Comparison of ENCODE assay signal across 8 cellular contexts in the genomic region with DNA sequence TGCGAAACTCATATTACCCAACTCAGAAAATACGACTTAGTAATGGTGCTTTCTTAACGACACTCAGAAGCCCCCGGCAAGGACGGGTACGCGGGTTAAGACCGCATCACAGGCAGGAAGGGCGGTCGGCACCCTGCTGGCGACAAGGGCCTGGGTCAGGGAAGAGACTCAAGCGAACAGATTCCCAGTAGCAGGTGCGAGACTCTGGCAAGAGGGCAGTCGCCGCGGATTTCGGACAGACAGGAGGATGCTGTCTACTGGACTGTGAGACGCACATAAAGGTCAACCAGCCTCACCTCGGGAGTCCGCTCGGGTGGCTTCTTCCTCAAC. TPM values are rescaled to one million over a fixed set of nuclear protein-coding genes. Genes with fewer than 3 reads are reported as not detected.
A peak's percentile ranks its signal among the peaks of the same experiment; 100 is the strongest.
DNase-seq lines count a peak whose midpoint lies in the region; ATAC-seq, FAIRE-seq and TF ChIP-seq lines count a peak whose summit lies in the region.

No MANE protein-coding gene starts in this region.

- peaks cover 52% of the 10 kb centered on the region for H3K36me3 ChIP-seq in DOHH2 (ENCODE audit: control insufficient read depth, low read length)
- no peaks in the 10 kb centered on the region for H3K36me3 ChIP-seq in HUES6 (ENCODE audit: control insufficient read depth, insufficient read depth, low read length)
- no peaks in the 10 kb centered on the region for H3K36me3 ChIP-seq in breast epithelium
- no peaks in the 10 kb centered on the region for H3K36me3 ChIP-seq in kidney (ENCODE audit: control insufficient read depth in 1 of 2, insufficient read depth in 2 of 2, low read length in 2 of 2)

- FAIRE-seq in kidney (lab: Jason Lieb, UNC): no peak

- TF ChIP-seq CTCF in DOHH2 (IDR thresholded peaks at IDR 0.05; ENCODE audit: low read depth, low read length, poor library complexity, severe bottlenecking): peak; percentile 32
- TF ChIP-seq CTCF in breast epithelium (IDR thresholded peaks at IDR 0.05): peak in 2 of 3 donors; percentile 37 to 45
- TF ChIP-seq CTCF in kidney (IDR thresholded peaks at IDR 0.05; ENCODE audit: borderline replicate concordance, extremely low read depth, insufficient read depth): no peak
- no peak for TF ChIP-seq CTCF in GM13977 (IDR thresholded peaks at IDR 0.05; ENCODE audit: extremely low read depth, insufficient read depth, missing control alignments)

- H3K4me3 ChIP-seq in DOHH2 (ENCODE audit: low read length) (peak overlapping the region; percentile 82), HUES6 (ENCODE audit: low read depth, low read length) (peak overlapping the region; percentile 93), breast epithelium (peak overlapping the region; percentile 84 to 93 (median 87)), kidney (ENCODE audit: low read length in 2 of 2) (peak overlapping the region; percentile 80 to 89)

- DNase-seq in T-helper 1 cell (peak; percentile 38 to 78 (median 60)), breast epithelium (ENCODE audit: low spot score in 2 of 2) (peak in 1 of 2 donors; percentile 57), kidney (no peak), GM13977 (ENCODE audit: low spot score) (no peak)
- DNase-seq in stimulated activated CD4-positive, alpha-beta T cell treated with anti-CD3 and anti-CD28 coated beads, Interleukin-2, amount 100 ng/mL, for 4 hours (ENCODE audit: low read depth): peak; percentile 29

- no peak for TF ChIP-seq POLR2A in breast epithelium (IDR thresholded peaks at IDR 0.05)

- in situ Hi-C loops in GM13977 (cut with MboI; ENCODE audit: low pct_unique_long_range_greater_than_20kb, low sequenced_read_pairs, unreplicated experiment): no loop called here

- ATAC-seq in GM21515 (IDR thresholded peaks at IDR 0.05; ENCODE audit: unreplicated experiment): peak; percentile 18

- peak overlapping the region; percentile 83 for H3K4me2 ChIP-seq in DOHH2 (ENCODE audit: low read length)

- H3K27me3 ChIP-seq in DOHH2 (ENCODE audit: control insufficient read depth, low read length) (no peaks in the 10 kb centered on the region), HUES6 (ENCODE audit: control insufficient read depth, insufficient read depth, low read length) (no peaks in the 10 kb centered on the region), breast epithelium (no peaks in the 10 kb centered on the region)

- peaks cover 58% of the 10 kb centered on the region for H3K79me2 ChIP-seq in DOHH2 (ENCODE audit: control insufficient read depth, low read length)

- H3K4me1 ChIP-seq in DOHH2 (ENCODE audit: control insufficient read depth, low read length) (peaks cover 66% of the 10 kb centered on the region), HUES6 (ENCODE audit: control insufficient read depth, insufficient read depth, low read length) (peaks cover 16% of the 10 kb centered on the region), breast epithelium (peaks cover 0 to 14% of the 10 kb centered on the region in 2 donors), kidney (ENCODE audit: control insufficient read depth in 1 of 2, insufficient read depth in 1 of 2, low read depth in 1 of 2, low read length in 2 of 2) (peaks cover 0 to 10% of the 10 kb centered on the region in 2 donors)

- peak overlapping the region; percentile 95 for H3K9ac ChIP-seq in HUES6 (ENCODE audit: low read length)
- H3K9ac ChIP-seq in kidney (ENCODE audit: low read length in 2 of 2): peak overlapping the region; percentile 37 to 84

- peaks cover 15% of the 10 kb centered on the region; the same call in 1 of the 2 replicates for H3F3A ChIP-seq in DOHH2 (ENCODE audit: control insufficient read depth, insufficient read depth)

- H4K20me1 ChIP-seq in DOHH2 (ENCODE audit: control insufficient read depth, insufficient read depth, low read depth, low read length): peaks cover 24% of the 10 kb centered on the region

- peak overlapping the region; percentile 98 for H3K27ac ChIP-seq in DOHH2 (ENCODE audit: low read depth, low read length)
- H3K27ac ChIP-seq in HUES6 (ENCODE audit: low read depth, low read length): peak overlapping the region; percentile 58
- peak overlapping the region; percentile 96 to 99 for H3K27ac ChIP-seq in breast epithelium
- H3K27ac ChIP-seq in kidney (ENCODE audit: low read depth in 2 of 2, low read length in 2 of 2): peak overlapping the region; percentile 86 to 98

- no peaks in the 10 kb centered on the region for H3K9me3 ChIP-seq in DOHH2 (ENCODE audit: control insufficient read depth, insufficient read depth, low read length)
- no peaks in the 10 kb centered on the region for H3K9me3 ChIP-seq in HUES6 (ENCODE audit: control insufficient read depth, insufficient read depth, low read depth, low read length)
- no peaks in the 10 kb centered on the region for H3K9me3 ChIP-seq in breast epithelium
- no peaks in the 10 kb centered on the region for H3K9me3 ChIP-seq in kidney (ENCODE audit: control insufficient read depth in 1 of 2, low read length in 2 of 2)

- no peaks in the 10 kb centered on the region for H3K9me2 ChIP-seq in DOHH2 (replicated peaks; ENCODE audit: control insufficient read depth, low read length)

- intact Hi-C loops in breast epithelium (cut with DNase I; ENCODE audit: low total_unique reads): loop anchor here (10.0 kb wide), 1 partner anchor 160 kb away; a partner anchor contains a TSS
- intact Hi-C loops in kidney (cut with DNase I): no loop called here

RNA-seq across cellular contexts. Expression of a gene that starts 0.4 kb away (rescaled TPM):
- total RNA-seq in breast epithelium (10 to 100 TPM; 21.8 to 56.3 (median 31.5) TPM), kidney (28.6 TPM)
- 1.8 TPM for polyA plus RNA-seq in kidney (ENCODE audit: insufficient read depth, low read depth, low replicate concordance)

Comparison
In these comparisons a context has a peak if more than half of its experiments do, and no peak if none do; other contexts are left out.
1. CTCF ChIP-seq: peak in DOHH2 (single experiment) and breast epithelium (2 of 3); none in kidney (single experiment) and GM13977 (single experiment).
2. DNase-seq: peak in T-helper 1 cell (5 of 5) and stimulated activated CD4-positive, alpha-beta T cell treated with anti-CD3 and anti-CD28 coated beads, Interleukin-2, amount 100 ng/mL, for 4 hours (single experiment); none in kidney (single experiment) and GM13977 (single experiment).
3. Peak in every context shown above with its lines, with median percentiles within 50 percentile points of each other: H3K27ac ChIP-seq and H3K4me3 ChIP-seq.